In genomic region chr2:234606906-234607305, GRCh38 we compare ENCODE assay signal across 23 cellular contexts.
DNase-seq lines count a peak whose midpoint lies in the region; ATAC-seq and TF ChIP-seq lines count a peak whose summit lies in the region.
"Had no signal": no experiment of that assay in that cellular context is flagged by ENCODE, and none has a peak within 500 bp of the region (broad histone marks: within the 10 kb centered on the region; RNA-seq: fewer than 3 reads in every experiment).

No MANE protein-coding gene starts in this region.

- H3K9me3 ChIP-seq in IMR-90 (ENCODE audit: control insufficient read depth, insufficient read depth, low read length) (no peaks in the 10 kb centered on the region), trophoblast cell (ENCODE audit: insufficient read depth, low read depth, low read length) (no peaks in the 10 kb centered on the region)
- H3K9me3 ChIP-seq: mucosa of descending colon, tibial artery had no signal

- H2BK15ac ChIP-seq in IMR-90 (ENCODE audit: low read depth, low read length): no peak overlapping the region

- CTCF ChIA-PET in IMR-90 (lab: Yijun Ruan, JAX): no interaction called here

- H2AFZ ChIP-seq in IMR-90 (replicated peaks; ENCODE audit: low read length, poor library complexity) (no peak overlapping the region), trophoblast cell (ENCODE audit: insufficient read depth, low read length, poor library complexity) (no peak overlapping the region)

- intact Hi-C loops in IMR-90 (cut with micrococcal nuclease): no loop called here

- no peak overlapping the region for H4K8ac ChIP-seq in IMR-90 (ENCODE audit: low read depth in 2 of 2, low read length in 2 of 2)
- H4K8ac ChIP-seq in trophoblast cell (ENCODE audit: low read depth, low read length): no peak overlapping the region

- H3K14ac ChIP-seq in IMR-90 (replicated peaks; ENCODE audit: low read depth, low read length): no peak overlapping the region
- H3K14ac ChIP-seq in trophoblast cell (ENCODE audit: low read length): no peak overlapping the region

- TF ChIP-seq RAD21 in IMR-90 (IDR thresholded peaks at IDR 0.05; ENCODE audit: low read length): no peak

- WGBS in IMR-90 (ENCODE audit: extremely low coverage in 2 of 2, insufficient read length in 1 of 2), 2 experiments: 100% methylated on average over 1 of the region's 9 CpGs; no CpG with 5 or more reads in 1 of the 2 experiments
- no CpG with 5 or more reads among the region's 9 CpGs for WGBS in trophoblast cell (ENCODE audit: extremely low coverage, insufficient coverage, insufficient read length)

- H3K4me2 ChIP-seq in IMR-90 (ENCODE audit: low read depth, low read length) (no peak overlapping the region), trophoblast cell (ENCODE audit: low read length) (no peak overlapping the region)

- no peak for TF ChIP-seq CTCF in IMR-90 (conservative IDR thresholded peaks at IDR 0.05; ENCODE audit: low read depth, low read length)
- TF ChIP-seq CTCF in fibroblast of the aortic adventitia (IDR thresholded peaks at IDR 0.05; ENCODE audit: insufficient read depth, low read length): no peak

- H2AK9ac ChIP-seq in IMR-90 (replicated peaks; ENCODE audit: low read depth, low read length, poor library complexity): no peak overlapping the region

- no TSS peak for BruUV-seq in IMR-90 (replicated peaks; lab: Mats Ljungman, UMichigan)

- no peak overlapping the region for H2BK20ac ChIP-seq in IMR-90 (ENCODE audit: low read depth, low read length)

- POLR2A ChIA-PET in IMR-90 (lab: Charles Lee; ENCODE audit: unreplicated experiment): no interaction called here

- H2BK5ac ChIP-seq in IMR-90 (ENCODE audit: low read depth, low read length, poor library complexity, severe bottlenecking): no peak overlapping the region
- no peak overlapping the region for H2BK5ac ChIP-seq in trophoblast cell (ENCODE audit: low read depth, low read length, poor library complexity)

- 0 out of 2 replicates have a peak, but pooled peaks cover 3% of the 10 kb centered on the region for H3K9me1 ChIP-seq in IMR-90 (ENCODE audit: insufficient read depth, low read length)

- H2BK120ac ChIP-seq in IMR-90 (ENCODE audit: low read depth, low read length) (no peak overlapping the region), trophoblast cell (ENCODE audit: insufficient read depth, low read length, poor library complexity) (no peak overlapping the region)

- H4K5ac ChIP-seq in IMR-90 (ENCODE audit: low read depth, low read length): no peak overlapping the region

- no peak overlapping the region for H3K27ac ChIP-seq in IMR-90 (ENCODE audit: insufficient read depth, low read length)
- H3K27ac ChIP-seq in trophoblast cell (ENCODE audit: low read depth, low read length): no peak overlapping the region
- H3K27ac ChIP-seq: tibial artery had no signal

- no peaks in the 10 kb centered on the region for H3K27me3 ChIP-seq in IMR-90 (ENCODE audit: control insufficient read depth, insufficient read depth, low read length)
- no peaks in the 10 kb centered on the region for H3K27me3 ChIP-seq in trophoblast cell (ENCODE audit: insufficient read depth, low read length)

- H3K23ac ChIP-seq in IMR-90 (ENCODE audit: low read depth, low read length) (no peak overlapping the region), trophoblast cell (ENCODE audit: low read length) (no peak overlapping the region)

- H2AK5ac ChIP-seq in IMR-90 (ENCODE audit: low read depth, low read length) (0 out of 2 replicates have a peak overlapping the region, but pooled peaks have one; percentile 16), trophoblast cell (ENCODE audit: low read length) (no peak overlapping the region)

- no peaks in the 10 kb centered on the region for H4K20me1 ChIP-seq in IMR-90 (ENCODE audit: insufficient read depth, low read length)

- ATAC-seq in IMR-90 (ENCODE audit: low read depth): no peak
- ATAC-seq: mucosa of descending colon had no signal

- H3K4me1 ChIP-seq in IMR-90 (ENCODE audit: control insufficient read depth, insufficient read depth, low read length) (no peaks in the 10 kb centered on the region), trophoblast cell (ENCODE audit: control insufficient read depth in 1 of 2, insufficient read depth in 2 of 2, low read length in 2 of 2) (no peaks in the 10 kb centered on the region)
- H3K4me1 ChIP-seq: tibial artery had no signal

- no peak overlapping the region for H4K12ac ChIP-seq in trophoblast cell (ENCODE audit: low read depth, low read length)

- H3K36me3 ChIP-seq in IMR-90 (ENCODE audit: control insufficient read depth, insufficient read depth, low read length) (no peaks in the 10 kb centered on the region), trophoblast cell (ENCODE audit: control insufficient read depth in 1 of 2, insufficient read depth in 2 of 2, low read length in 2 of 2) (no peaks in the 10 kb centered on the region)
- H3K36me3 ChIP-seq: tibial artery had no signal

- in situ Hi-C loops in IMR-90 (cut with MboI; ENCODE audit: low sequenced_read_pairs) (no loop called here), ACHN (cut with HindIII; ENCODE audit: low pct_ligation_motif_present, low pct_unique_long_range_greater_than_20kb, low sequenced_read_pairs) (no loop called here)

- H3K4ac ChIP-seq in IMR-90 (ENCODE audit: low read depth, low read length) (no peak overlapping the region; the same call in 1 of the 2 replicates), trophoblast cell (ENCODE audit: low read depth, low read length) (no peak overlapping the region)

- dilution Hi-C loops in IMR-90 (cut with HindIII; ENCODE audit: low sequenced_read_pairs, unreplicated experiment): no loop called here

- no peak overlapping the region for H3K56ac ChIP-seq in IMR-90 (ENCODE audit: extremely low read depth, insufficient read depth, low read length)

- H3K18ac ChIP-seq in IMR-90 (ENCODE audit: low read depth, low read length) (no peak overlapping the region), trophoblast cell (ENCODE audit: low read length) (no peak overlapping the region)

- no peak for TF ChIP-seq POLR2A in IMR-90 (IDR thresholded peaks at IDR 0.05; ENCODE audit: low read depth, low read length)

- no peak overlapping the region for H3K4me3 ChIP-seq in IMR-90 (ENCODE audit: insufficient read depth, low read depth, low read length)
- H3K4me3 ChIP-seq in fibroblast of the aortic adventitia (ENCODE audit: low read depth, low read length): no peak overlapping the region
- no peak overlapping the region for H3K4me3 ChIP-seq in trophoblast cell (ENCODE audit: low read depth, low read length)
- H3K4me3 ChIP-seq: mucosa of descending colon, tibial artery had no signal

- peak; percentile 5 for DNase-seq in IMR-90
- DNase-seq in NOMO-1 (lab: John Stamatoyannopoulos, UW; ENCODE audit: unreplicated experiment in 2 of 2): peak; percentile 77 to 80
- peak; percentile 24 for DNase-seq in fibroblast of the aortic adventitia (ENCODE audit: low read depth)
- peak; percentile 9 to 70 for DNase-seq in trophoblast cell
- DNase-seq in ACHN: no peak
- DNase-seq in hippocampal formation (lab: John Stamatoyannopoulos, UW): no peak
- DNase-seq in GM19240 (ENCODE audit: insufficient read length, low spot score): no peak
- DNase-seq: activated CD4-positive, alpha-beta T cell treated with anti-CD3 and anti-CD28 coated beads, Interleukin-2, amount 50 U/mL, for 48 hours; activated CD4-positive, CD25-positive, alpha-beta regulatory T cell; activated effector memory CD4-positive, alpha-beta T cell treated with Interleukin-2 at 50 U/mL for 16 hours; AML-193; cortex of kidney; DND-41; HFFc6; immature natural killer cell; Karpas-422; mucosa of descending colon; NCI-H1092; NCI-H2081; NCI-H510A; stimulated activated CD4-positive, alpha-beta T cell treated with anti-CD3 and anti-CD28 coated beads, Interleukin-4, amount 100 ng/mL, for 24 hours; T1000; tibial artery had no signal

- H3K79me1 ChIP-seq in IMR-90 (ENCODE audit: low read depth in 1 of 2, low read length in 2 of 2) (no peaks in the 10 kb centered on the region), trophoblast cell (ENCODE audit: low read length) (no peaks in the 10 kb centered on the region)

- H2BK12ac ChIP-seq in trophoblast cell (ENCODE audit: low read length): no peak overlapping the region

- H3K9ac ChIP-seq in IMR-90 (ENCODE audit: low read depth, low read length) (no peak overlapping the region), trophoblast cell (ENCODE audit: low read length) (no peak overlapping the region)

- no peaks in the 10 kb centered on the region for H3K79me2 ChIP-seq in trophoblast cell (ENCODE audit: control insufficient read depth, insufficient read depth, low read length, poor library complexity)

- H4K91ac ChIP-seq in IMR-90 (ENCODE audit: insufficient read depth, low read depth, low read length) (no peak overlapping the region), trophoblast cell (ENCODE audit: low read depth, low read length) (no peak overlapping the region)

TF ChIP-seq in IMR-90, 13 proteins besides CTCF, POLR2A, EP300 and RAD21:
- no peak for TF ChIP-seq RFX5 (IDR thresholded peaks at IDR 0.05; ENCODE audit: low read depth, low read length)
- TF ChIP-seq CHD1 (IDR thresholded peaks at IDR 0.05; ENCODE audit: low read depth, low read length): no peak
- TF ChIP-seq NFE2L2 (IDR thresholded peaks at IDR 0.05; ENCODE audit: low read depth, low read length): no peak
TF ChIP-seq in IMR-90: peak in this region for 0.

Comparison
In these comparisons a context has a peak if more than half of its experiments do, and no peak if none do; other contexts are left out.
1. DNase-seq: peak in IMR-90 (single experiment), NOMO-1 (2 of 2), fibroblast of the aortic adventitia (single experiment) and trophoblast cell (2 of 2); none in ACHN (single experiment), hippocampal formation (0 of 2) and GM19240 (single experiment).